ENCODE assay signal across 23 cellular contexts in the genomic region with DNA sequence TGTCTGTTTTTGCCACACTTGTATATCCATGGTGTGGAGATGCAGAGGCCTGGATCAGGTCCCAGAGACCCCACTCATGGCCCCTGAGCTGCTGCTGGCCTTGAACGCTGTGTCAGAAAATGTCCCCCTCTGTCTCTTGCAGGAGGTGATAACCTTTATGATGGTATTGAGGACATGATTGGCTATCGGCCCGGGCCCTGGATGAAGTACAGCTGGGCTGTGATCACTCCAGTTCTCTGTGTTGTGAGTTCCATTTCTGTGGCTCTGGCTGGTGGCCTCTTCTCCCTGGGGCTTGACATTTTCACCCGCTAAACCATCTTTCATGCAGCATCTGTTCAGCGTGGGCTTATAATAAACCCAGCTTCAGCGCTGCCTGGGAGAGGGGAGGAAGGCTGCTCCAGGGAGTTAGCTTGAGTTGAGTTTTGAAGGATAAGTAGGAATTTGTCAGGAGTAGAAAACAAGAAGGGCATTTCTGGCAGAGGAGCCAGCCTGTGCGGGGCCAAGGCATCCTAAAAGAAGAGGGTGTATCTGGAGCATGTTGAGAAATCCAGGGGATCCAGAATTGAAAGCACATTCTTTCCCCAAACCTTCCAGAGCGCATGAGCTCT.
DNase-seq lines count a peak whose midpoint lies in the region; ATAC-seq and TF ChIP-seq lines count a peak whose summit lies in the region.
"Had no signal": no experiment of that assay in that cellular context is flagged by ENCODE, and none has a peak within 500 bp of the region (broad histone marks: within the 10 kb centered on the region; RNA-seq: fewer than 3 reads in every experiment).

No MANE protein-coding gene starts in this region.

- no peak overlapping the region for H3K4me3 ChIP-seq in heart right ventricle
- H3K4me3 ChIP-seq: BLaER1 treated with 17β-estradiol and CSF1 and Interleukin-3, amounts not matched to agents 10 nM and 100 nM had no signal

- peak overlapping the region; percentile 73 for H3K27ac Mint-ChIP-seq in activated T-helper 17 cell treated with anti-CD3 and anti-CD28 coated beads, Interleukin-2, amount 50 U/mL, for 72 hours
- H3K27ac Mint-ChIP-seq in endothelial cell (ENCODE audit: unreplicated experiment) (peak overlapping the region; percentile 30), T-cell (no peak overlapping the region)
- H3K27ac Mint-ChIP-seq: CD8-positive, alpha-beta T cell had no signal

- intact Hi-C loops in left cardiac atrium (cut with DNase I): loop anchor here in 1 of 2 donors (10.0 kb wide), 1 partner anchor 584 kb away; no protein-coding TSS in a partner anchor
- intact Hi-C loops in heart right ventricle (cut with DNase I): no loop called here
- intact Hi-C loops in posterior vena cava (cut with DNase I): loop anchor here in 1 of 2 donors (5.0 kb wide), 1 partner anchor 1027 kb away; no protein-coding TSS in a partner anchor
- intact Hi-C loops in left colon (cut with DNase I, micrococcal nuclease): no loop called here

- no peak for TF ChIP-seq CTCF in heart right ventricle (IDR thresholded peaks at IDR 0.05)
- no peak for TF ChIP-seq CTCF in endothelial cell (IDR thresholded peaks at IDR 0.05; ENCODE audit: unreplicated experiment)

- POLR2A ChIA-PET in T-cell (lab: Charles Lee): no interaction called here

- peaks cover 0 to 100% (median 9%) of the 10 kb centered on the region in 9 donors for H3K36me3 ChIP-seq in heart right ventricle

- peak overlapping the region in 1 of 10 donors; percentile 36 for H3K27ac ChIP-seq in heart right ventricle
- H3K27ac ChIP-seq: BLaER1 treated with 17β-estradiol and CSF1 and Interleukin-3, amounts not matched to agents 10 nM and 100 nM; HL-60 had no signal

- H3K27me3 Mint-ChIP-seq in activated T-helper 17 cell treated with anti-CD3 and anti-CD28 coated beads, Interleukin-2, amount 50 U/mL, for 72 hours: no peaks in the 10 kb centered on the region
- H3K27me3 Mint-ChIP-seq in endothelial cell (ENCODE audit: unreplicated experiment) (peaks cover 10% of the 10 kb centered on the region), T-cell (no peaks in the 10 kb centered on the region)

- WGBS in heart right ventricle, 2 donors: 81 to 86% methylated on average over 8 of the region's 8 CpGs

- no peak overlapping the region for H3K4me3 Mint-ChIP-seq in activated T-helper 17 cell treated with anti-CD3 and anti-CD28 coated beads, Interleukin-2, amount 50 U/mL, for 72 hours
- H3K4me3 Mint-ChIP-seq in endothelial cell (ENCODE audit: unreplicated experiment): no peak overlapping the region
- no peak overlapping the region for H3K4me3 Mint-ChIP-seq in T-cell
- H3K4me3 Mint-ChIP-seq: CD8-positive, alpha-beta T cell had no signal

- peaks cover 3% of the 10 kb centered on the region for H3K4me1 Mint-ChIP-seq in activated T-helper 17 cell treated with anti-CD3 and anti-CD28 coated beads, Interleukin-2, amount 50 U/mL, for 72 hours
- H3K4me1 Mint-ChIP-seq in endothelial cell (ENCODE audit: unreplicated experiment) (peaks cover 37% of the 10 kb centered on the region), T-cell (no peaks in the 10 kb centered on the region)

- peak; percentile 14 for DNase-seq in left cardiac atrium
- no peak for DNase-seq in heart right ventricle
- DNase-seq in endothelial cell (ENCODE audit: low spot score): no peak
- peak; percentile 67 for DNase-seq in posterior vena cava (ENCODE audit: low spot score)
- no peak for DNase-seq in left colon
- no peak for DNase-seq in T-cell
- DNase-seq: 8988T; Calu3; CD8-positive, alpha-beta T cell; DMS153; KG1; NCI-H1105; NCI-H146; NCI-H2029; NCI-H226; NCI-H524; NCI-H774 had no signal

- no peaks in the 10 kb centered on the region for H3K9me3 ChIP-seq in heart right ventricle
- H3K9me3 ChIP-seq: BLaER1 treated with 17β-estradiol and CSF1 and Interleukin-3, amounts not matched to agents 10 nM and 100 nM had no signal

- H3K4me1 ChIP-seq in heart right ventricle: peaks cover 5 to 48% (median 32%) of the 10 kb centered on the region in 9 donors
- H3K4me1 ChIP-seq: BLaER1 treated with 17β-estradiol and CSF1 and Interleukin-3, amounts not matched to agents 10 nM and 100 nM had no signal

- CTCF ChIA-PET in T-cell (lab: Charles Lee): interaction anchor here in 1 of 2 donors (0.6 kb wide), 1 partner anchor 55 kb away, joined by 3 read pairs; no protein-coding TSS in a partner anchor

- ATAC-seq in left cardiac atrium (no peak), heart right ventricle (no peak), GM18873 (IDR thresholded peaks at IDR 0.05; ENCODE audit: low FRiP score, unreplicated experiment) (no peak), left colon (no peak), T-cell (replicated peaks in 1 of 4) (no peak)
- ATAC-seq in activated T-helper 17 cell treated with anti-CD3 and anti-CD28 coated beads, Interleukin-2, amount 50 U/mL, for 72 hours (replicated peaks): no peak
- ATAC-seq: CD8-positive, alpha-beta T cell; HCT116; Panc1 had no signal

- H3K27me3 ChIP-seq in heart right ventricle: peaks cover 0 to 9% (median 0%) of the 10 kb centered on the region in 7 donors

- peaks cover 100% of the 10 kb centered on the region for H3K36me3 Mint-ChIP-seq in activated T-helper 17 cell treated with anti-CD3 and anti-CD28 coated beads, Interleukin-2, amount 50 U/mL, for 72 hours (ENCODE audit: low read depth)
- H3K36me3 Mint-ChIP-seq in endothelial cell (ENCODE audit: low read depth, unreplicated experiment) (peaks cover 36% of the 10 kb centered on the region), T-cell (peaks cover 65% of the 10 kb centered on the region)

- H3K9me3 Mint-ChIP-seq in activated T-helper 17 cell treated with anti-CD3 and anti-CD28 coated beads, Interleukin-2, amount 50 U/mL, for 72 hours: no peaks in the 10 kb centered on the region
- H3K9me3 Mint-ChIP-seq in endothelial cell (ENCODE audit: unreplicated experiment) (no peaks in the 10 kb centered on the region), T-cell (no peaks in the 10 kb centered on the region)
- H3K9me3 Mint-ChIP-seq: CD8-positive, alpha-beta T cell had no signal

Comparison
In these comparisons a context has a peak if more than half of its experiments do, and no peak if none do; other contexts are left out.
1. DNase-seq: peak in left cardiac atrium (single experiment) and posterior vena cava (single experiment); none in heart right ventricle (0 of 2), endothelial cell (single experiment), left colon (0 of 2) and T-cell (0 of 34).
2. H3K27ac Mint-ChIP-seq: peak in activated T-helper 17 cell treated with anti-CD3 and anti-CD28 coated beads, Interleukin-2, amount 50 U/mL, for 72 hours (single experiment) and endothelial cell (single experiment); none in T-cell (0 of 2).